Comparison of ENCODE assay signal across 1 cellular context in the genomic region with DNA sequence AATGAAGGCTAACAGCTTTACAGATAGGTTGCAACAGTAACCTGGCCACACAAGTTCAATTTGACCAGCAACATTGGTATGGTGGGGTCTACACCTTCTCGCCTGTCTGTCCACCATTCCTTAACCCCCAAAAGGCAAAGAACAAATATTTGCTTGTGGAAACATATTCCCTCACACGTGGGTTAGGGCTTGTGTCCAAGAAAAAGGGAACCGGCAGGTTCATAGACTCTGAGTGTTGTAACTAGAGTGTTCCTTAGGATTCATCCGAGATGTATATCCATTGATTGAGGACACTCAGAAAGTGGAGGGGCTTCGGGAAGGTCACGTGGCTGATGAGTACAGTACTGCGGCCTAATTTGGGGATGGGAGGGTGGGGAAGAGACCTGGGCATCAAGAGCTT.
TF ChIP-seq lines count a peak whose summit lies in the region.

No MANE protein-coding gene starts in this region.

TF ChIP-seq in HepG2, 621 proteins besides CTCF, POLR2A, EP300 and RAD21 (continued from another document):
- TF ChIP-seq, protein P1, sequence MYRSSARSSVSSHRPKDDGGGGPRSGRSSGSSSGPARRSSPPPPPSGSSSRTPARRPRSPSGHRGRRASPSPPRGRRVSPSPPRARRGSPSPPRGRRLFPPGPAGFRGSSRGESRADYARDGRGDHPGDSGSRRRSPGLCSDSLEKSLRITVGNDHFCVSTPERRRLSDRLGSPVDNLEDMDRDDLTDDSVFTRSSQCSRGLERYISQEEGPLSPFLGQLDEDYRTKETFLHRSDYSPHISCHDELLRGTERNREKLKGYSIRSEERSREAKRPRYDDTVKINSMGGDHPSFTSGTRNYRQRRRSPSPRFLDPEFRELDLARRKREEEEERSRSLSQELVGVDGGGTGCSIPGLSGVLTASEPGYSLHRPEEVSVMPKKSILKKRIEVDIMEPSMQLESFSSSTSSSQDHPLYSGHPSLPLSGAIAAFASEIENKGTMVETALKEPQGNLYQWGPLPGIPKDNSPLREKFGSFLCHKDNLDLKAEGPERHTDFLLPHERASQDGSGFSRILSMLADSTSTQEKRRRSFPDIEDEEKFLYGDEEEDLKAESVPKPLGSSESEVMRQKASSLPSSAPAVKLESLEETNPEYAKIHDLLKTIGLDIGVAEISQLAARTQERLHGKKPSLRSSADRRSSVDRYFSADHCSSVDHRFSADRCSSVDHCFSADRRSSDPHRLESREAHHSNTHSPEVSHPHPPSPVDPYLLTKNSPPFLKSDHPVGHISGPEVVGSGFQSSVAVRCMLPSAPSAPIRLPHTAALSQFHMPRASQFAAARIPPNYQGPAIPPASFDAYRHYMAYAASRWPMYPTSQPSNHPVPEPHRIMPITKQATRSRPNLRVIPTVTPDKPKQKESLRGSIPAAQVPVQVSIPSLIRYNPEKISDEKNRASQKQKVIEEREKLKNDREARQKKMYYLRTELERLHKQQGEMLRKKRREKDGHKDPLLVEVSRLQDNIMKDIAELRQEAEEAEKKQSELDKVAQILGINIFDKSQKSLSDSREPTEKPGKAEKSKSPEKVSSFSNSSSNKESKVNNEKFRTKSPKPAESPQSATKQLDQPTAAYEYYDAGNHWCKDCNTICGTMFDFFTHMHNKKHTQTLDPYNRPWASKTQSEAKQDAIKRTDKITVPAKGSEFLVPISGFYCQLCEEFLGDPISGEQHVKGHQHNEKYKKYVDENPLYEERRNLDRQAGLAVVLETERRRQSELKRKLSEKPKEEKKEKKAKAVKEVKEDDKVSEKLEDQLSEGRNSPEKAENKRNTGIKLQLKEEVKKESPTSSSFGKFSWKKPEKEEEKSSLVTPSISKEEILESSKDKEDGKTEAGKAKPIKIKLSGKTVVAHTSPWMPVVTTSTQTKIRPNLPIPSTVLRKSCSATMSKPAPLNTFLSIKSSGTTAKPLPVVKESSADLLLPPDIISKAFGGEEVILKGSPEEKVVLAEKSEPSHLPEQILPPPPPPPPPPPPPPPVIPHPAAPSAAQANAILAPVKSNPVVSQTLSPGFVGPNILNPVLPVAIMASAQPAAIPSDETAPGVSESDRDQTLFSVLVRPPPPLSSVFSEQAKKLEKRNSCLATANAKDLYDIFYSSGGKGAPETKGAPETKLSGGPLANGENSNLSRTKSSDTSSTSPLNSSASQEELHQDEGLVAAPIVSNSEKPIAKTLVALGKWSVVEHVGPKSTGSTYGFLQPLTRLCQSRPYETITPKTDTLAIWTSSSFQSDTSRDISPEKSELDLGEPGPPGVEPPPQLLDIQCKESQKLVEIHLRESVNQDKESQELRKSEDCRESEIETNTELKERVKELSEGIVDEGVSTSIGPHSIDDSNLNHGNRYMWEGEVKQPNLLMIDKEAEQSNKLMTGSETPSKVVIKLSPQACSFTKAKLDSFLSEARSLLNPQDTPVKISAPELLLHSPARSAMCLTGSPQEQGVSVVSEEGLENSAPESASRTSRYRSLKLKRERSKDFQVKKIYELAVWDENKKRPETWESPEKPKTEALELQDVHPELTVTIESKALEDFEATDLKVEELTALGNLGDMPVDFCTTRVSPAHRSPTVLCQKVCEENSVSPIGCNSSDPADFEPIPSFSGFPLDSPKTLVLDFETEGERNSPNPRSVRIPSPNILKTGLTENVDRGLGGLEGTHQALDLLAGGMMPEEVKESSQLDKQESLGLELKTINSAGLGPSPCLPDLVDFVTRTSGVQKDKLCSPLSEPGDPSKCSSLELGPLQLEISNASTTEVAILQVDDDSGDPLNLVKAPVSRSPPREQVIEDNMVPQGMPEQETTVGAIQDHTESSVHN (CRISPR knock-in tag; IDR thresholded peaks at IDR 0.05): no peak
- TF ChIP-seq, protein P2, sequence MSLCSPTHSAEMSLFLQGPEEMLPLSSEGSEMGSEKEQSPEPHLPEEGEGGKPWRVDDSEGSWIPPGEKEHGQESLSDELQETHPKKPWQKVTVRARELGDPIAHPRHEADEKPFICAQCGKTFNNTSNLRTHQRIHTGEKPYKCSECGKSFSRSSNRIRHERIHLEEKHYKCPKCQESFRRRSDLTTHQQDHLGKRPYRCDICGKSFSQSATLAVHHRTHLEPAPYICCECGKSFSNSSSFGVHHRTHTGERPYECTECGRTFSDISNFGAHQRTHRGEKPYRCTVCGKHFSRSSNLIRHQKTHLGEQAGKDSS (CRISPR knock-in tag; IDR thresholded peaks at IDR 0.05; ENCODE audit: borderline replicate concordance, low read depth): no peak
- no peak for TF ChIP-seq XRCC5 (optimal IDR thresholded peaks at IDR 0.05; ENCODE audit: low read length)
- no peak for TF ChIP-seq MTA3 (CRISPR knock-in tag; IDR thresholded peaks at IDR 0.05)
- TF ChIP-seq NR2F1 (CRISPR knock-in tag; IDR thresholded peaks at IDR 0.05): no peak
- TF ChIP-seq, protein P3, sequence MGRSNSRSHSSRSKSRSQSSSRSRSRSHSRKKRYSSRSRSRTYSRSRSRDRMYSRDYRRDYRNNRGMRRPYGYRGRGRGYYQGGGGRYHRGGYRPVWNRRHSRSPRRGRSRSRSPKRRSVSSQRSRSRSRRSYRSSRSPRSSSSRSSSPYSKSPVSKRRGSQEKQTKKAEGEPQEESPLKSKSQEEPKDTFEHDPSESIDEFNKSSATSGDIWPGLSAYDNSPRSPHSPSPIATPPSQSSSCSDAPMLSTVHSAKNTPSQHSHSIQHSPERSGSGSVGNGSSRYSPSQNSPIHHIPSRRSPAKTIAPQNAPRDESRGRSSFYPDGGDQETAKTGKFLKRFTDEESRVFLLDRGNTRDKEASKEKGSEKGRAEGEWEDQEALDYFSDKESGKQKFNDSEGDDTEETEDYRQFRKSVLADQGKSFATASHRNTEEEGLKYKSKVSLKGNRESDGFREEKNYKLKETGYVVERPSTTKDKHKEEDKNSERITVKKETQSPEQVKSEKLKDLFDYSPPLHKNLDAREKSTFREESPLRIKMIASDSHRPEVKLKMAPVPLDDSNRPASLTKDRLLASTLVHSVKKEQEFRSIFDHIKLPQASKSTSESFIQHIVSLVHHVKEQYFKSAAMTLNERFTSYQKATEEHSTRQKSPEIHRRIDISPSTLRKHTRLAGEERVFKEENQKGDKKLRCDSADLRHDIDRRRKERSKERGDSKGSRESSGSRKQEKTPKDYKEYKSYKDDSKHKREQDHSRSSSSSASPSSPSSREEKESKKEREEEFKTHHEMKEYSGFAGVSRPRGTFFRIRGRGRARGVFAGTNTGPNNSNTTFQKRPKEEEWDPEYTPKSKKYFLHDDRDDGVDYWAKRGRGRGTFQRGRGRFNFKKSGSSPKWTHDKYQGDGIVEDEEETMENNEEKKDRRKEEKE (IDR thresholded peaks at IDR 0.05): no peak
TF ChIP-seq in HepG2: peak in this region for 0.
